ENCODE assay signal across 8 cellular contexts in genomic region chr5:78984611-78985406, GRCh38. TPM values are rescaled to one million over a fixed set of nuclear protein-coding genes. Genes with fewer than 3 reads are reported as not detected.
DNase-seq lines count a peak whose midpoint lies in the region; ATAC-seq and TF ChIP-seq lines count a peak whose summit lies in the region.

Gene ARSB, minus strand, starts transcription at chr5:78985310. Its CDS starts 62 bp downstream, at chr5:78985248.

- H3K9me3 Mint-ChIP-seq in WTC11 (no peaks in the 10 kb centered on the region), immature natural killer cell (no peaks in the 10 kb centered on the region)

- H3K4me1 Mint-ChIP-seq in WTC11, result peaks cover 28% of the 10 kb centered on the region
- peaks cover 24 to 30% of the 10 kb centered on the region in 2 donors for H3K4me1 Mint-ChIP-seq in immature natural killer cell

- H3K4me3 Mint-ChIP-seq in WTC11 (peak within 1 kb of the TSS; percentile 85), immature natural killer cell (peak within 1 kb of the TSS; percentile 91 to 97 (median 93))

- CTCF ChIA-PET in AG04449 (lab: Yijun Ruan, JAX), result interaction anchor here (0.6 to 7.2 kb wide), 20 partner anchors 9 to 1099 kb away, joined by 3 to 80 read pairs (median 7); no protein-coding TSS in a partner anchor
- CTCF ChIA-PET in WTC11 (lab: Charles Lee), result interaction anchor here (0.9 to 3.7 kb wide), 14 partner anchors 9 to 489 kb away, joined by 3 to 19 read pairs (median 4); no protein-coding TSS in a partner anchor

- no peaks in the 10 kb centered on the region for H3K36me3 Mint-ChIP-seq in WTC11
- H3K36me3 Mint-ChIP-seq in immature natural killer cell, result no peaks in the 10 kb centered on the region

- ATAC-seq in GM18873 (IDR thresholded peaks at IDR 0.05; ENCODE audit: low FRiP score, unreplicated experiment), result peak; percentile 43
- ATAC-seq in HG03135 (IDR thresholded peaks at IDR 0.05; ENCODE audit: unreplicated experiment), result peak; percentile 46
- peak; percentile 92 for ATAC-seq in WTC11

- peak within 1 kb of the TSS; percentile 73 for H3K4me3 ChIP-seq in AG04449 (ENCODE audit: low read depth, low read length)
- H3K4me3 ChIP-seq in cardiac fibroblast (replicated peaks in 1 of 2; ENCODE audit: low read depth in 2 of 2, low read length in 2 of 2), result peak within 1 kb of the TSS; percentile 66 to 72

- POLR2A ChIA-PET in AG04449 (lab: Yijun Ruan, JAX) (interaction anchor here (0.8 to 2.7 kb wide), 8 partner anchors 15 to 167 kb away, joined by 3 to 16 read pairs (median 4); no protein-coding TSS in a partner anchor), WTC11 (lab: Charles Lee) (interaction anchor here (0.6 to 1.5 kb wide), 6 partner anchors 10 to 637 kb away, joined by 3 to 6 read pairs (median 3); partner anchors contain the start of gene JMY)

- DNase-seq in AG04449 (ENCODE audit: low read depth, low spot score) (no peak), NCI-H2196 treated with DMSO at 0.1 percent for 48 hours (lab: John Stamatoyannopoulos, UW; ENCODE audit: unreplicated experiment) (peak; percentile 34), WTC11 (ENCODE audit: low spot score) (peak; percentile 84), cardiac fibroblast (ENCODE audit: low read depth in 2 of 2) (peak; percentile 80 to 87), immature natural killer cell (peak; percentile 86 to 89 (median 88))
- peak; percentile 68 to 73 for DNase-seq in stimulated activated CD4-positive, alpha-beta T cell treated with anti-CD3 and anti-CD28 coated beads, Interleukin-12 subunit alpha, Interleukin-12 subunit beta, amount 100 ng/mL, for 24 hours (ENCODE audit: low read depth in 2 of 2)

- H3K27ac Mint-ChIP-seq in WTC11 (peak within 1 kb of the TSS; percentile 92), immature natural killer cell (peak within 1 kb of the TSS; percentile 94 to 98 (median 96))

- H3K27me3 Mint-ChIP-seq in WTC11 (ENCODE audit: low read depth) (peaks cover 10% of the 10 kb centered on the region), immature natural killer cell (ENCODE audit: low read depth in 3 of 3) (peaks cover 0 to 9% (median 0%) of the 10 kb centered on the region in 3 donors)

- peak; percentile 64 for TF ChIP-seq CTCF in AG04449 (IDR thresholded peaks at IDR 0.05; ENCODE audit: insufficient read depth, low read length, missing control alignments)
- TF ChIP-seq CTCF in WTC11 (IDR thresholded peaks at IDR 0.05), result no peak
- TF ChIP-seq CTCF in cardiac fibroblast (IDR thresholded peaks at IDR 0.05; ENCODE audit: low read depth, low read length), result peak; percentile 50

TF ChIP-seq in WTC11, 78 proteins besides CTCF, POLR2A, EP300 and RAD21 (continues in another document):
- TF ChIP-seq ZNF671 (CRISPR knock-in tag; IDR thresholded peaks at IDR 0.05), result no peak
- no peak for TF ChIP-seq NFATC4 (CRISPR knock-in tag; IDR thresholded peaks at IDR 0.05)
- no peak for TF ChIP-seq ZNF512 (CRISPR knock-in tag; IDR thresholded peaks at IDR 0.05; ENCODE audit: borderline replicate concordance)
- peak; percentile 50; the same call in 1 of the 2 replicates for TF ChIP-seq FOXP1 (CRISPR knock-in tag; IDR thresholded peaks at IDR 0.05; ENCODE audit: borderline replicate concordance)
- TF ChIP-seq GTF2I (CRISPR knock-in tag; conservative IDR thresholded peaks at IDR 0.05), result no peak
- TF ChIP-seq TP53 (CRISPR knock-in tag; IDR thresholded peaks at IDR 0.05), result peak; percentile 86
- no peak for TF ChIP-seq ZNF281 (CRISPR knock-in tag; IDR thresholded peaks at IDR 0.05)
- TF ChIP-seq ATF6 (CRISPR knock-in tag; IDR thresholded peaks at IDR 0.05), result no peak
- no peak for TF ChIP-seq FOXJ3 (CRISPR knock-in tag; IDR thresholded peaks at IDR 0.05; ENCODE audit: borderline replicate concordance)
- TF ChIP-seq TEAD1 (CRISPR knock-in tag; IDR thresholded peaks at IDR 0.05), result peak; percentile 10; the same call in 1 of the 2 replicates
- peak; percentile 40; the same call in 1 of the 2 replicates for TF ChIP-seq ESRRA (CRISPR knock-in tag; IDR thresholded peaks at IDR 0.05; ENCODE audit: borderline replicate concordance)
- no peak for TF ChIP-seq PRDM15 (CRISPR knock-in tag; IDR thresholded peaks at IDR 0.05)

RNA-seq across cellular contexts. Expression of gene ARSB, which starts in this region (rescaled TPM):
- 9.7 to 10.5 TPM (median 10.0 TPM) in 3 replicates for total RNA-seq in WTC11 (2021)
- 10 to 100 TPM in 1 of 3 donors, 1 to 10 TPM in 2; 5.3 to 11.9 (median 6.2) TPM for polyA plus RNA-seq in immature natural killer cell
